20 cellular contexts compared by ENCODE assay signal in the genomic region with DNA sequence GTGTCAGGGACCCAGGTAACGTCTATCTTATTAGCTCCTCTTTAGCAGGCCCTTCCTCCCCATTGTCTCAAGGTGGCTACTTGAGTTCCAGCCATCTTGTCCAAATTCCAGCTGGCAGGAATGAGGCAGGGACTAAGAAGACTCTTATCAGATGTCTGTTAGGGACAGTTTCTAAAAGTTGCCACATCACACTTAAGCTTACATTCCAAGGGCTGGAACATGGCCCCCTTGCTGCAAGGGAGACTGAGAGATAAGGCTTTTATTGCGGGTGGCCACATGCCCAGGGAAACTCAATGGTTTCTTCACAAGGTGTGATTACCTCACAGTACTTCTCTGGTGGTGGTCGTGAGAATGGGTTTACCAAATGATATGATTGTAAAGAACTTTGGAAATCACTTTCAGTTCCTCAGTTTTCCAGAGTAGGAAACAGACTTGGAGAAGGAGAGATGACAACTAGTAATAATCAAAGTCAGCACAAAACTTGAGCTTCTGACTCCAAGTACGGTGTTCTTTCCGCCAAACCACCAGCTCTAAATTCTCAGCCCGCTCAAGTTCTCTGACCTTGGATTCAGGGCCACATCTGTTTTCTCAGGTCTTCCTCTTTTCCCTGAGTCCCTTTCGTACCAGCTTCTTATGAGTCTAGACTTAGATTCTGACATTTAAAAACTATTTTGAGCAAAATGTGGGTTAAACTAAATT. TPM values are rescaled to one million over a fixed set of nuclear protein-coding genes. Genes with fewer than 3 reads are reported as not detected.
DNase-seq lines count a peak whose midpoint lies in the region; ATAC-seq and TF ChIP-seq lines count a peak whose summit lies in the region.
"Had no signal": no experiment of that assay in that cellular context is flagged by ENCODE, and none has a peak within 500 bp of the region (broad histone marks: within the 10 kb centered on the region; RNA-seq: fewer than 3 reads in every experiment).

No MANE protein-coding gene starts in this region.

- no peaks in the 10 kb centered on the region for H3K9me3 Mint-ChIP-seq in activated T-helper 17 cell treated with anti-CD3 and anti-CD28 coated beads, Interleukin-2, amount 50 U/mL, for 72 hours
- no peaks in the 10 kb centered on the region for H3K9me3 Mint-ChIP-seq in naive thymus-derived CD4-positive, alpha-beta T cell
- H3K9me3 Mint-ChIP-seq: activated CD4-positive, alpha-beta memory T cell treated with anti-CD3 and anti-CD28 coated beads, Interleukin-2, amount 10 ng/mL, durations not matched to agents 7 days and 5 days; activated naive CD8-positive, alpha-beta T cell treated with anti-CD3 and anti-CD28 coated beads for 36 hours; activated T-cell treated with anti-CD3 and anti-CD28 coated beads, Interleukin-2, amount 50 U/mL, for 72 hours had no signal

- H2AFZ ChIP-seq in hepatocyte: no peak overlapping the region
- H2AFZ ChIP-seq: PC-9 had no signal

- in situ Hi-C loops in G401 (cut with HindIII; ENCODE audit: low sequenced_read_pairs): no loop called here

- 79% methylated on average over 7 of the region's 7 CpGs for WGBS in hepatocyte (ENCODE audit: low lambda C conversion rate, missing lambda C conversion rate)

- no peaks in the 10 kb centered on the region for H3K9me3 ChIP-seq in left ventricle myocardium inferior (replicated peaks)
- H3K9me3 ChIP-seq in hepatocyte (ENCODE audit: low read depth): no peaks in the 10 kb centered on the region
- no peaks in the 10 kb centered on the region for H3K9me3 ChIP-seq in tibial artery
- no peaks in the 10 kb centered on the region for H3K9me3 ChIP-seq in naive thymus-derived CD4-positive, alpha-beta T cell (ENCODE audit: control insufficient read depth in 2 of 3, low read length in 3 of 3)
- H3K9me3 ChIP-seq: right atrium auricular region had no signal

- intact Hi-C loops in left ventricle myocardium inferior (cut with micrococcal nuclease) (no loop called here), Right ventricle myocardium superior (cut with DNase I) (no loop called here), tibial artery (cut with DNase I; ENCODE audit: low total_unique reads) (no loop called here)
- intact Hi-C loops in naive thymus-derived CD4-positive, alpha-beta T cell (cut with micrococcal nuclease): no loop called here

- H3K27me3 ChIP-seq in left ventricle myocardium inferior (ENCODE audit: low read depth) (no peaks in the 10 kb centered on the region), hepatocyte (no peaks in the 10 kb centered on the region), tibial artery (no peaks in the 10 kb centered on the region)
- H3K27me3 ChIP-seq in naive thymus-derived CD4-positive, alpha-beta T cell (ENCODE audit: control insufficient read depth in 2 of 2, insufficient read depth in 2 of 2, low read length in 2 of 2): no peaks in the 10 kb centered on the region
- H3K27me3 ChIP-seq: right atrium auricular region had no signal

- peaks cover 28% of the 10 kb centered on the region for H4K20me1 ChIP-seq in hepatocyte (ENCODE audit: insufficient read depth, poor library complexity, severe bottlenecking)

- ATAC-seq in Right ventricle myocardium superior (ENCODE audit: poor library complexity): no peak
- no peak for ATAC-seq in activated T-helper 17 cell treated with anti-CD3 and anti-CD28 coated beads, Interleukin-2, amount 50 U/mL, for 72 hours (replicated peaks)
- ATAC-seq in naive thymus-derived CD4-positive, alpha-beta T cell: no peak
- no peak for ATAC-seq in GM19395 (IDR thresholded peaks at IDR 0.05; ENCODE audit: unreplicated experiment)
- ATAC-seq: activated T-cell treated with anti-CD3 and anti-CD28 coated beads, Interleukin-2, amount 50 U/mL, for 72 hours had no signal

- no peaks in the 10 kb centered on the region for H3K27me3 Mint-ChIP-seq in activated T-helper 17 cell treated with anti-CD3 and anti-CD28 coated beads, Interleukin-2, amount 50 U/mL, for 72 hours
- no peaks in the 10 kb centered on the region for H3K27me3 Mint-ChIP-seq in naive thymus-derived CD4-positive, alpha-beta T cell
- H3K27me3 Mint-ChIP-seq: activated CD4-positive, alpha-beta memory T cell treated with anti-CD3 and anti-CD28 coated beads, Interleukin-2, amount 10 ng/mL, durations not matched to agents 7 days and 5 days; activated naive CD8-positive, alpha-beta T cell treated with anti-CD3 and anti-CD28 coated beads for 36 hours; CD4-positive, CD25-positive, alpha-beta regulatory T cell had no signal

- H3K27ac Mint-ChIP-seq in activated T-helper 17 cell treated with anti-CD3 and anti-CD28 coated beads, Interleukin-2, amount 50 U/mL, for 72 hours: peak overlapping the region; percentile 15
- no peak overlapping the region for H3K27ac Mint-ChIP-seq in naive thymus-derived CD4-positive, alpha-beta T cell
- H3K27ac Mint-ChIP-seq: activated CD4-positive, alpha-beta memory T cell treated with anti-CD3 and anti-CD28 coated beads, Interleukin-2, amount 10 ng/mL, durations not matched to agents 7 days and 5 days; activated naive CD8-positive, alpha-beta T cell treated with anti-CD3 and anti-CD28 coated beads for 36 hours; activated T-cell treated with anti-CD3 and anti-CD28 coated beads, Interleukin-2, amount 50 U/mL, for 72 hours; CD4-positive, CD25-positive, alpha-beta regulatory T cell had no signal

- no peaks in the 10 kb centered on the region for H3K9me2 ChIP-seq in hepatocyte (replicated peaks; ENCODE audit: insufficient read depth)

- no peak overlapping the region for H3K4me2 ChIP-seq in hepatocyte
- H3K4me2 ChIP-seq: PC-9 had no signal

- no peak overlapping the region for H3K4me3 Mint-ChIP-seq in activated T-helper 17 cell treated with anti-CD3 and anti-CD28 coated beads, Interleukin-2, amount 50 U/mL, for 72 hours
- no peak overlapping the region for H3K4me3 Mint-ChIP-seq in naive thymus-derived CD4-positive, alpha-beta T cell
- H3K4me3 Mint-ChIP-seq: activated CD4-positive, alpha-beta memory T cell treated with anti-CD3 and anti-CD28 coated beads, Interleukin-2, amount 10 ng/mL, durations not matched to agents 7 days and 5 days; activated naive CD8-positive, alpha-beta T cell treated with anti-CD3 and anti-CD28 coated beads for 36 hours; activated T-cell treated with anti-CD3 and anti-CD28 coated beads, Interleukin-2, amount 50 U/mL, for 72 hours; CD4-positive, CD25-positive, alpha-beta regulatory T cell had no signal

- H3K36me3 ChIP-seq in left ventricle myocardium inferior (no peaks in the 10 kb centered on the region), hepatocyte (replicated peaks; ENCODE audit: insufficient read depth, low read depth) (no peaks in the 10 kb centered on the region), tibial artery (no peaks in the 10 kb centered on the region)
- H3K36me3 ChIP-seq in naive thymus-derived CD4-positive, alpha-beta T cell (ENCODE audit: control insufficient read depth in 2 of 3, insufficient read depth in 3 of 3, low read length in 3 of 3): no peaks in the 10 kb centered on the region
- H3K36me3 ChIP-seq: right atrium auricular region had no signal

- TF ChIP-seq CTCF in left ventricle myocardium inferior (IDR thresholded peaks at IDR 0.05; ENCODE audit: borderline replicate concordance): no peak
- TF ChIP-seq CTCF in hepatocyte (IDR thresholded peaks at IDR 0.05; ENCODE audit: poor library complexity): no peak
- TF ChIP-seq CTCF in tibial artery (IDR thresholded peaks at IDR 0.05): no peak

- H3K4me3 ChIP-seq in left ventricle myocardium inferior (no peak overlapping the region), hepatocyte (no peak overlapping the region), tibial artery (no peak overlapping the region)
- no peak overlapping the region for H3K4me3 ChIP-seq in naive thymus-derived CD4-positive, alpha-beta T cell (ENCODE audit: low read length)
- H3K4me3 ChIP-seq: PC-9, right atrium auricular region had no signal

- peaks cover 86% of the 10 kb centered on the region for H3K4me1 ChIP-seq in left ventricle myocardium inferior
- peaks cover 73% of the 10 kb centered on the region for H3K4me1 ChIP-seq in hepatocyte (ENCODE audit: insufficient read depth)
- peaks cover 0 to 99% (median 66%) of the 10 kb centered on the region in 4 donors for H3K4me1 ChIP-seq in tibial artery
- no peaks in the 10 kb centered on the region for H3K4me1 ChIP-seq in naive thymus-derived CD4-positive, alpha-beta T cell (ENCODE audit: control insufficient read depth in 2 of 2, insufficient read depth in 2 of 2, low read length in 2 of 2)

- H3K27ac ChIP-seq in left ventricle myocardium inferior (replicated peaks): peak overlapping the region; percentile 34
- peak overlapping the region; percentile 55 for H3K27ac ChIP-seq in hepatocyte
- H3K27ac ChIP-seq in tibial artery: peak overlapping the region; percentile 5 to 11
- no peak overlapping the region for H3K27ac ChIP-seq in naive thymus-derived CD4-positive, alpha-beta T cell (ENCODE audit: low read depth, low read length)
- H3K27ac ChIP-seq: PC-9, VCaP had no signal

- DNase-seq in left ventricle myocardium inferior: no peak
- no peak for DNase-seq in Right ventricle myocardium superior
- peak; percentile 53 for DNase-seq in hepatocyte (ENCODE audit: low spot score)
- no peak for DNase-seq in tibial artery
- no peak for DNase-seq in naive thymus-derived CD4-positive, alpha-beta T cell
- DNase-seq in G401 (ENCODE audit: low spot score): no peak
- DNase-seq: activated CD4-positive, alpha-beta memory T cell treated with anti-CD3 and anti-CD28 coated beads, Interleukin-2, amount 10 ng/mL, durations not matched to agents 7 days and 5 days; activated naive CD8-positive, alpha-beta T cell treated with anti-CD3 and anti-CD28 coated beads for 36 hours; activated T-cell treated with anti-CD3 and anti-CD28 coated beads, Interleukin-2, amount 50 U/mL, for 72 hours; CD4-positive, CD25-positive, alpha-beta regulatory T cell; kidney glomerular epithelial cell; NCI-H2081 treated with DMSO at 0.1 percent for 48 hours; PC-9; stimulated activated CD4-positive, alpha-beta T cell treated with anti-CD3 and anti-CD28 coated beads, Interleukin-1b, Interleukin-23, amount 100 ng/mL, for 48 hours had no signal

- H3K4me1 Mint-ChIP-seq in activated T-helper 17 cell treated with anti-CD3 and anti-CD28 coated beads, Interleukin-2, amount 50 U/mL, for 72 hours: peaks cover 25% of the 10 kb centered on the region
- peaks cover 21 to 49% (median 38%) of the 10 kb centered on the region in 7 donors for H3K4me1 Mint-ChIP-seq in naive thymus-derived CD4-positive, alpha-beta T cell

- no peaks in the 10 kb centered on the region for H3K36me3 Mint-ChIP-seq in activated T-helper 17 cell treated with anti-CD3 and anti-CD28 coated beads, Interleukin-2, amount 50 U/mL, for 72 hours (ENCODE audit: low read depth)
- H3K36me3 Mint-ChIP-seq in naive thymus-derived CD4-positive, alpha-beta T cell: no peaks in the 10 kb centered on the region
- H3K36me3 Mint-ChIP-seq: activated naive CD8-positive, alpha-beta T cell treated with anti-CD3 and anti-CD28 coated beads for 36 hours had no signal

- POLR2A ChIA-PET in naive thymus-derived CD4-positive, alpha-beta T cell (lab: Charles Lee): no interaction called here

- peaks cover 91% of the 10 kb centered on the region for H3K79me2 ChIP-seq in hepatocyte

- CTCF ChIA-PET in naive thymus-derived CD4-positive, alpha-beta T cell (lab: Charles Lee): no interaction called here

RNA-seq across cellular contexts. Expression of gene PDIA5, which starts 14.2 kb away (rescaled TPM):
- total RNA-seq in left ventricle myocardium inferior: 6.0 TPM
- 5.4 TPM for total RNA-seq in Right ventricle myocardium superior
- total RNA-seq in activated T-helper 17 cell treated with anti-CD3 and anti-CD28 coated beads, Interleukin-2, amount 50 U/mL, for 72 hours: 10 to 100 TPM in 1 of 2 donors, 1 to 10 TPM in 1; 8.4 to 19.2 TPM
- total RNA-seq in hepatocyte: 71.8 and 82.0 TPM in 2 replicates
- 88.4 and 97.3 TPM in 2 replicates for polyA plus RNA-seq in hepatocyte
- total RNA-seq in naive thymus-derived CD4-positive, alpha-beta T cell: 10 to 100 TPM in 1 of 5 experiments, 1 to 10 TPM in 4; 4.0 to 21.7 (median 6.3) TPM
- 1 to 10 TPM; 3.4 to 5.3 TPM for polyA plus RNA-seq in naive thymus-derived CD4-positive, alpha-beta T cell
- 26.0 and 26.4 TPM in 2 replicates for total RNA-seq in G401 (2014; rRNA removed; shearing (Covaris generic))

RNA-seq across cellular contexts. Expression of gene SEMA5B, which starts 53.5 kb away (rescaled TPM):
- total RNA-seq in left ventricle myocardium inferior (5.3 TPM), Right ventricle myocardium superior (2.1 TPM), hepatocyte (0.88 and 1.4 TPM in 2 replicates)
- total RNA-seq in activated T-helper 17 cell treated with anti-CD3 and anti-CD28 coated beads, Interleukin-2, amount 50 U/mL, for 72 hours: under 1 TPM in 1 of 2 donors, not detected in 1; 0.40 TPM
- polyA plus RNA-seq in hepatocyte: 1.8 and 4.2 TPM in 2 replicates
- total RNA-seq in naive thymus-derived CD4-positive, alpha-beta T cell: under 1 TPM in 3 of 5 experiments, not detected in 2; 0.19 to 0.51 (median 0.24) TPM
- polyA plus RNA-seq in naive thymus-derived CD4-positive, alpha-beta T cell: not detected
- total RNA-seq in G401 (2014; rRNA removed; shearing (Covaris generic)): 0.03 TPM in 1 of 2 replicates, not detected in the other
- total RNA-seq: activated naive CD8-positive, alpha-beta T cell treated with anti-CD3 and anti-CD28 coated beads for 36 hours; activated T-cell treated with anti-CD3 and anti-CD28 coated beads, Interleukin-2, amount 50 U/mL, for 72 hours; CD4-positive, CD25-positive, alpha-beta regulatory T cell; Daoy; HT-29; PC-9 had no signal
